8 cellular contexts compared by ENCODE assay signal in the genomic region with DNA sequence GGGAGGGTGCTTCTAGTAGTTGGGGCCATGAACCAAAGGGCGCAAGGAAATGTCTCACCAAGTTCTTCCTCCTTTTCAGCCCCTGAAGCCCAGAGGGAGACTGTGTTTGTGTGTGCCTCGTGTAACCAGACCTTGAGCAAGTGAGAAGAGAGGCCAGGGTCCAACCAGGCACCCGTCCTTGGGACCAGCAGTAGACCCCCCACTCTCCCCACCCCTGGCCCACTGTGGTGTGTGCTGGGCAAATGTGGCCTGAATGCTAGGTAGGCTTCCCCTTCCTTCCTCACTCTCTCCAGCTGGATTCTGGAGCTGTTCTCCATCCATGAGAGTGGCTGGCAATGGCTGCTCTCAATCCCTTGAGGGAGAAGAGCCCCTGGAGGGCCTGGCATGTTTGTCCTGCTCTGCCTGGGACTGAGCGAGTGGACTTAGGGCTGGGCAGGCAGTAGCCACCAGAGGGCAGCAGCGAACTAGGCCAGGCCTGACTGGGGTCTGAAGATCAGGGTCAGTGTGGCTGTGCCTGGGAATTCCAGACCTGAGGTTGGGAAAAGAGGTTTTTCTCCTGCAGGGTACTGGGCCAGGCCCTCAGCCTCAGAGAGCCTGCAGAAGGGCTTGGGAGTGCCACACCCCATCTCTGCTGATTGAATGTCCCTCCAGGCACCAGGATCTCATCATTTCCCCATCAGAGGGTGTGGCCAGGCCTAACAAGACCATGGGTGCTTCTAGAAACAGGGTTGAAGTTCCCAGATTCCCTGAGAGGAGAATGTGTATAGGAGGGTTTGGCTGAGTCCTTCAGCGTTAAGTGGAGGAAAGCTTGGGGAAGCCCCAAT. TPM values are rescaled to one million over a fixed set of nuclear protein-coding genes. Genes with fewer than 3 reads are reported as not detected.
A peak's percentile ranks its signal among the peaks of the same experiment; 100 is the strongest.
DNase-seq lines count a peak whose midpoint lies in the region; ATAC-seq and TF ChIP-seq lines count a peak whose summit lies in the region.

No MANE protein-coding gene starts in this region.

- H4K91ac ChIP-seq in IMR-90 (ENCODE audit: insufficient read depth, low read depth, low read length), result no peak overlapping the region

- no peak overlapping the region for H3K27ac ChIP-seq in IMR-90 (ENCODE audit: insufficient read depth, low read length)
- H3K27ac ChIP-seq in right cardiac atrium (ENCODE audit: low read length), result no peak overlapping the region

- in situ Hi-C loops in IMR-90 (cut with MboI; ENCODE audit: low sequenced_read_pairs), result no loop called here

- no peaks in the 10 kb centered on the region; the same call in 1 of the 2 replicates for H4K20me1 ChIP-seq in IMR-90 (ENCODE audit: insufficient read depth, low read length)

- no peak overlapping the region for H2AFZ ChIP-seq in IMR-90 (replicated peaks; ENCODE audit: low read length, poor library complexity)

- 100% methylated on average over 1 of the region's 6 CpGs; no CpG with 5 or more reads in 1 of the 2 experiments for WGBS in IMR-90 (ENCODE audit: extremely low coverage in 2 of 2, insufficient read length in 1 of 2), 2 experiments
- WGBS in right cardiac atrium, result 52% methylated on average over 6 of the region's 6 CpGs

- TF ChIP-seq POLR2A in IMR-90 (IDR thresholded peaks at IDR 0.05; ENCODE audit: low read depth, low read length), result no peak

- no peak overlapping the region for H3K14ac ChIP-seq in IMR-90 (replicated peaks; ENCODE audit: low read depth, low read length)

- H3K23ac ChIP-seq in IMR-90 (ENCODE audit: low read depth, low read length), result no peak overlapping the region

- dilution Hi-C loops in IMR-90 (cut with HindIII; ENCODE audit: low sequenced_read_pairs, unreplicated experiment), result no loop called here

- H3K79me1 ChIP-seq in IMR-90 (ENCODE audit: low read depth in 1 of 2, low read length in 2 of 2), result no peaks in the 10 kb centered on the region

- no peaks in the 10 kb centered on the region; the same call in 1 of the 2 replicates for H3K9me1 ChIP-seq in IMR-90 (ENCODE audit: insufficient read depth, low read length)

- H3K18ac ChIP-seq in IMR-90 (ENCODE audit: low read depth, low read length), result no peak overlapping the region

- H2AK9ac ChIP-seq in IMR-90 (replicated peaks; ENCODE audit: low read depth, low read length, poor library complexity), result peak overlapping the region; percentile 33

- TSS peak; percentile 56 for BruUV-seq in IMR-90 (replicated peaks; lab: Mats Ljungman, UMichigan)

- no peak overlapping the region for H3K56ac ChIP-seq in IMR-90 (ENCODE audit: extremely low read depth, insufficient read depth, low read length)

- no peak overlapping the region for H2BK120ac ChIP-seq in IMR-90 (ENCODE audit: low read depth, low read length)

- H3K4me2 ChIP-seq in IMR-90 (ENCODE audit: low read depth, low read length), result no peak overlapping the region

- no peak overlapping the region for H2AK5ac ChIP-seq in IMR-90 (ENCODE audit: low read depth, low read length)

- peak; percentile 71 for DNase-seq in ELR (ENCODE audit: low read depth)
- peak; percentile 52 for DNase-seq in IMR-90
- peak; percentile 51 to 66 for DNase-seq in SHP77 (lab: John Stamatoyannopoulos, UW)
- peak; percentile 69 for DNase-seq in amniotic epithelial cell (ENCODE audit: low read depth)
- peak; percentile 64 to 89 (median 87) for DNase-seq in right cardiac atrium
- peak; percentile 82 for DNase-seq in retina

- no peak overlapping the region for H2BK20ac ChIP-seq in IMR-90 (ENCODE audit: low read depth, low read length)

- H3K4me1 ChIP-seq in IMR-90 (ENCODE audit: control insufficient read depth, insufficient read depth, low read length) (no peaks in the 10 kb centered on the region), right cardiac atrium (ENCODE audit: control insufficient read depth, insufficient read depth, low read length) (no peaks in the 10 kb centered on the region)

- H3K4me3 ChIP-seq in IMR-90 (ENCODE audit: insufficient read depth, low read depth, low read length), result no peak overlapping the region
- H3K4me3 ChIP-seq in right cardiac atrium (ENCODE audit: low read length), result no peak overlapping the region

- POLR2A ChIA-PET in IMR-90 (lab: Charles Lee; ENCODE audit: unreplicated experiment), result no interaction called here

- H3K36me3 ChIP-seq in IMR-90 (ENCODE audit: control insufficient read depth, insufficient read depth, low read length), result peaks cover 48% of the 10 kb centered on the region

- H4K5ac ChIP-seq in IMR-90 (ENCODE audit: low read depth, low read length), result no peak overlapping the region

- H4K8ac ChIP-seq in IMR-90 (ENCODE audit: low read depth in 2 of 2, low read length in 2 of 2), result no peak overlapping the region

- H3K27me3 ChIP-seq in IMR-90 (ENCODE audit: control insufficient read depth, insufficient read depth, low read length) (no peaks in the 10 kb centered on the region), right cardiac atrium (ENCODE audit: control insufficient read depth, insufficient read depth) (no peaks in the 10 kb centered on the region)

- H3K9me3 ChIP-seq in IMR-90 (ENCODE audit: control insufficient read depth, insufficient read depth, low read length) (no peaks in the 10 kb centered on the region), right cardiac atrium (ENCODE audit: control insufficient read depth, low read length) (no peaks in the 10 kb centered on the region)

- H3K9ac ChIP-seq in IMR-90 (ENCODE audit: low read depth, low read length), result no peak overlapping the region

- no peak overlapping the region for H3K4ac ChIP-seq in IMR-90 (ENCODE audit: low read depth, low read length)

- peak; percentile 90 for ATAC-seq in IMR-90 (ENCODE audit: low read depth)
- ATAC-seq in right cardiac atrium, result peak; percentile 74 to 81
- no peak for ATAC-seq in GM21390 (IDR thresholded peaks at IDR 0.05; ENCODE audit: unreplicated experiment)
- no peak for ATAC-seq in HG02973 (IDR thresholded peaks at IDR 0.05; ENCODE audit: unreplicated experiment)

- TF ChIP-seq RAD21 in IMR-90 (IDR thresholded peaks at IDR 0.05; ENCODE audit: low read length), result peak; percentile 69

- no peak overlapping the region for H2BK15ac ChIP-seq in IMR-90 (ENCODE audit: low read depth, low read length)

- intact Hi-C loops in IMR-90 (cut with micrococcal nuclease), result no loop called here
- intact Hi-C loops in right cardiac atrium (cut with DNase I), result loop anchor here in 3 of 4 donors (5.0 to 10.0 kb wide), 3 partner anchors 105 to 285 kb away; no protein-coding TSS in a partner anchor

- peak; percentile 73 for TF ChIP-seq CTCF in IMR-90 (conservative IDR thresholded peaks at IDR 0.05; ENCODE audit: low read depth, low read length)

- no peak overlapping the region for H2BK5ac ChIP-seq in IMR-90 (ENCODE audit: low read depth, low read length, poor library complexity, severe bottlenecking)

- CTCF ChIA-PET in IMR-90 (lab: Yijun Ruan, JAX), result interaction anchor here (0.6 kb wide), 1 partner anchor 586 kb away, joined by 3 read pairs; no protein-coding TSS in a partner anchor

TF ChIP-seq in IMR-90, 13 proteins besides CTCF, POLR2A, EP300 and RAD21:
- no peak for TF ChIP-seq BHLHE40 (IDR thresholded peaks at IDR 0.05; ENCODE audit: low read depth, low read length)
- TF ChIP-seq MAZ (IDR thresholded peaks at IDR 0.05; ENCODE audit: borderline replicate concordance, low read depth, low read length), result no peak
- no peak for TF ChIP-seq FOS (IDR thresholded peaks at IDR 0.05; ENCODE audit: low read depth, low read length)
- TF ChIP-seq SMC3 (IDR thresholded peaks at IDR 0.05; ENCODE audit: low read depth, low read length), result peak; percentile 60

RNA-seq across cellular contexts. Expression of a gene that starts 12.4 kb away (rescaled TPM):
- total RNA-seq in IMR-90 (2012; rRNA removed) (not detected in 2 replicates), right cardiac atrium (100 to 1,000 TPM; 110 to 191 (median 168) TPM)
- polyA plus RNA-seq in IMR-90 (2012; rRNA removed) (not detected in 2 replicates), right cardiac atrium (110 TPM)
- polyA plus RNA-seq in IMR-90 (2012; cell fraction: cytosol; rRNA removed), result not detected in 2 replicates
- not detected in 2 replicates for polyA plus RNA-seq in IMR-90 (2012; cell fraction: nucleus; rRNA removed; ENCODE audit: low replicate concordance)

RNA-seq across cellular contexts. Expression of a gene that starts 22.4 kb away (rescaled TPM):
- 12.8 and 13.1 TPM in 2 replicates for total RNA-seq in IMR-90 (2012; rRNA removed)
- 18.7 and 22.2 TPM in 2 replicates for polyA plus RNA-seq in IMR-90 (2012; rRNA removed)
- 12.2 and 16.5 TPM in 2 replicates for polyA plus RNA-seq in IMR-90 (2012; cell fraction: cytosol; rRNA removed)
- polyA plus RNA-seq in IMR-90 (2012; cell fraction: nucleus; rRNA removed; ENCODE audit: low replicate concordance), result 83.7 and 91.3 TPM in 2 replicates
- 10 to 100 TPM; 14.8 to 20.6 (median 17.7) TPM for total RNA-seq in right cardiac atrium
- 16.0 TPM for polyA plus RNA-seq in right cardiac atrium

RNA-seq across cellular contexts. Expression of a gene that starts 45.8 kb away (rescaled TPM):
- total RNA-seq in IMR-90 (2012; rRNA removed) (12.0 and 15.6 TPM in 2 replicates), right cardiac atrium (10 to 100 TPM; 17.3 to 27.8 (median 21.6) TPM)
- polyA plus RNA-seq in IMR-90 (2012; rRNA removed) (61.1 and 68.1 TPM in 2 replicates), right cardiac atrium (10.6 TPM)
- 58.1 and 69.3 TPM in 2 replicates for polyA plus RNA-seq in IMR-90 (2012; cell fraction: cytosol; rRNA removed)
- polyA plus RNA-seq in IMR-90 (2012; cell fraction: nucleus; rRNA removed; ENCODE audit: low replicate concordance), result 57.1 and 59.0 TPM in 2 replicates

Comparison
In these comparisons a context has a peak if more than half of its experiments do, and no peak if none do; other contexts are left out.
1. ATAC-seq: peak in IMR-90 (single experiment) and right cardiac atrium (2 of 2); none in GM21390 (single experiment) and HG02973 (single experiment).
2. RNA of a gene that starts 12.4 kb away (total RNA-seq): 110 to 191 TPM in right cardiac atrium; not detected in IMR-90; every median in the first group is over 100 times any median in the second.
3. Peak in every context shown above with its lines, with median percentiles within 50 percentile points of each other: DNase-seq.